In the genomic region with DNA sequence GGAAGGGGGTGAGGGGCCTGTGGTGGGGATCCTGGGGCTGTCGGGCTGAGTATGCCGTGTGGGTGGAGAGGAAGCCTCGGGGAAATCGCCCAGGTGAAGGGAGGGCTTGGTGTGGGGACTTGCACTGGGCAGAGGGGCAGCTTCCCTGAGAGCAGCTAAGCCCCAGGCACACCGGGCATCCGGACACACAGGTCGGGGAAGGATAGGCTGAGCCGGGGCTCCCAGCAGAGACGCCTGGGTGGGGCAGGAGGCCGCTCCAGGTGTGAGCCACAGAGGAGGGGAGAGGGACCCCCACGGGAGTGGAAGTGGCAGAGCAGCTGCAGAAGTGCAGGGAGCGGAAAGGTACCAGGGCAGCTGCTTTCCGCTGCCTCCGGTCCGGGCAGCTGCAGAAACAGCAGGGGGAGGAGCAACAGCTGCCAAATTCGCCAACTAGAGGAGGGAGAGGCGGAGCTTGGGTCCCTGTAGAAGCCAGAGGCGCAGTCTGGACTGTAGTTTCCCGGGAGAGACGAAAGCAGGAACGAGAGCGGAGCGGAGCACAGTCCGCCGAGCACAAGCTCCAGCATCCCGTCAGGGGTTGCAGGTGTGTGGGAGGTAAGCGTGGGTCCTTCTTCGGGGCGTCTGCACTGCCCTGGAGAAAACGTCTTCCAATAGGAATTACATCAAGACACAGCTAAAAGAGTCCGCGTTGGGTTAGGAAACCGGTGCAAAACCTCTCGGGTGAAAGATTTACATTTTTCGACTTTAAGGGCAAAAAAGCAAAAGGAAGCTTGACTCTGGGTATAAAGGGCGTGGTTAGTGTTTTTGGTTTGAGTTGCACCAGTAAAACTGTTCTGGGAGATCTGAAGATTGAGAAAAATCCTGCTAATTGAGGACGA, we compare ENCODE assay signal across 1 cellular context.
TF ChIP-seq lines count a peak whose summit lies in the region.

A gene with protein sequence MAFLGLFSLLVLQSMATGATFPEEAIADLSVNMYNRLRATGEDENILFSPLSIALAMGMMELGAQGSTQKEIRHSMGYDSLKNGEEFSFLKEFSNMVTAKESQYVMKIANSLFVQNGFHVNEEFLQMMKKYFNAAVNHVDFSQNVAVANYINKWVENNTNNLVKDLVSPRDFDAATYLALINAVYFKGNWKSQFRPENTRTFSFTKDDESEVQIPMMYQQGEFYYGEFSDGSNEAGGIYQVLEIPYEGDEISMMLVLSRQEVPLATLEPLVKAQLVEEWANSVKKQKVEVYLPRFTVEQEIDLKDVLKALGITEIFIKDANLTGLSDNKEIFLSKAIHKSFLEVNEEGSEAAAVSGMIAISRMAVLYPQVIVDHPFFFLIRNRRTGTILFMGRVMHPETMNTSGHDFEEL (plus strand): TSS at position 489 of the 875 bp plus-strand sequence. CDS start 53,408 bp downstream, outside the sequence.

TF ChIP-seq in HEK293, 187 proteins besides CTCF, POLR2A, EP300 and RAD21 (continued from another document and continues in another):
- TF ChIP-seq HIC1 (tag by site-specific recombination; IDR thresholded peaks at IDR 0.05), result peak; percentile 96
- peak; percentile 94 for TF ChIP-seq ZBTB17 (tag by site-specific recombination; IDR thresholded peaks at IDR 0.05)
- no peak for TF ChIP-seq ZNF837 (tag by site-specific recombination; IDR thresholded peaks at IDR 0.05)
- TF ChIP-seq ZXDB (tag by site-specific recombination; IDR thresholded peaks at IDR 0.05), result peak; percentile 22
- TF ChIP-seq MYNN (tag by site-specific recombination; IDR thresholded peaks at IDR 0.05; ENCODE audit: borderline replicate concordance), result peak; percentile 35; the same call in 1 of the 2 replicates
- TF ChIP-seq ZNF302 (tag by site-specific recombination; IDR thresholded peaks at IDR 0.05; ENCODE audit: low read depth), result no peak
- TF ChIP-seq PRDM2 (tag by site-specific recombination; IDR thresholded peaks at IDR 0.05; ENCODE audit: borderline replicate concordance), result no peak
- TF ChIP-seq ZNF664 (tag by site-specific recombination; IDR thresholded peaks at IDR 0.05), result no peak
- TF ChIP-seq PRDM6 (tag by site-specific recombination; IDR thresholded peaks at IDR 0.05), result 0 out of 2 replicates have a peak, but pooled peaks have one; percentile 6
- peak; percentile 54; the same call in 1 of the 2 replicates for TF ChIP-seq REST (tag by site-specific recombination; IDR thresholded peaks at IDR 0.05)
- peak; percentile 98 for TF ChIP-seq ZNF335 (tag by site-specific recombination; conservative IDR thresholded peaks at IDR 0.05)
- TF ChIP-seq ZNF660 (tag by site-specific recombination; IDR thresholded peaks at IDR 0.05), result peak; percentile 92
- TF ChIP-seq ZNF501 (tag by site-specific recombination; IDR thresholded peaks at IDR 0.05), result peak; percentile 76
- TF ChIP-seq SCRT2 (tag by site-specific recombination; IDR thresholded peaks at IDR 0.05), result peak; percentile 93
- peak; percentile 99 for TF ChIP-seq ZNF341 (tag by site-specific recombination; IDR thresholded peaks at IDR 0.05; ENCODE audit: low read depth)
- peak; percentile 99 for TF ChIP-seq GLIS2 (tag by site-specific recombination; IDR thresholded peaks at IDR 0.05)
- peak; percentile 95 for TF ChIP-seq ZNF600 (tag by site-specific recombination; IDR thresholded peaks at IDR 0.05)
- TF ChIP-seq SCRT1 (tag by site-specific recombination; IDR thresholded peaks at IDR 0.05; ENCODE audit: borderline replicate concordance), result peak; percentile 80
- 0 out of 2 replicates have a peak, but pooled peaks have one; percentile 31 for TF ChIP-seq ZFP37 (tag by site-specific recombination; IDR thresholded peaks at IDR 0.05)
- TF ChIP-seq, protein P1, sequence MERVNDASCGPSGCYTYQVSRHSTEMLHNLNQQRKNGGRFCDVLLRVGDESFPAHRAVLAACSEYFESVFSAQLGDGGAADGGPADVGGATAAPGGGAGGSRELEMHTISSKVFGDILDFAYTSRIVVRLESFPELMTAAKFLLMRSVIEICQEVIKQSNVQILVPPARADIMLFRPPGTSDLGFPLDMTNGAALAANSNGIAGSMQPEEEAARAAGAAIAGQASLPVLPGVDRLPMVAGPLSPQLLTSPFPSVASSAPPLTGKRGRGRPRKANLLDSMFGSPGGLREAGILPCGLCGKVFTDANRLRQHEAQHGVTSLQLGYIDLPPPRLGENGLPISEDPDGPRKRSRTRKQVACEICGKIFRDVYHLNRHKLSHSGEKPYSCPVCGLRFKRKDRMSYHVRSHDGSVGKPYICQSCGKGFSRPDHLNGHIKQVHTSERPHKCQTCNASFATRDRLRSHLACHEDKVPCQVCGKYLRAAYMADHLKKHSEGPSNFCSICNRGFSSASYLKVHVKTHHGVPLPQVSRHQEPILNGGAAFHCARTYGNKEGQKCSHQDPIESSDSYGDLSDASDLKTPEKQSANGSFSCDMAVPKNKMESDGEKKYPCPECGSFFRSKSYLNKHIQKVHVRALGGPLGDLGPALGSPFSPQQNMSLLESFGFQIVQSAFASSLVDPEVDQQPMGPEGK (tag by site-specific recombination; IDR thresholded peaks at IDR 0.05), result peak; percentile 90
- TF ChIP-seq, protein P2, sequence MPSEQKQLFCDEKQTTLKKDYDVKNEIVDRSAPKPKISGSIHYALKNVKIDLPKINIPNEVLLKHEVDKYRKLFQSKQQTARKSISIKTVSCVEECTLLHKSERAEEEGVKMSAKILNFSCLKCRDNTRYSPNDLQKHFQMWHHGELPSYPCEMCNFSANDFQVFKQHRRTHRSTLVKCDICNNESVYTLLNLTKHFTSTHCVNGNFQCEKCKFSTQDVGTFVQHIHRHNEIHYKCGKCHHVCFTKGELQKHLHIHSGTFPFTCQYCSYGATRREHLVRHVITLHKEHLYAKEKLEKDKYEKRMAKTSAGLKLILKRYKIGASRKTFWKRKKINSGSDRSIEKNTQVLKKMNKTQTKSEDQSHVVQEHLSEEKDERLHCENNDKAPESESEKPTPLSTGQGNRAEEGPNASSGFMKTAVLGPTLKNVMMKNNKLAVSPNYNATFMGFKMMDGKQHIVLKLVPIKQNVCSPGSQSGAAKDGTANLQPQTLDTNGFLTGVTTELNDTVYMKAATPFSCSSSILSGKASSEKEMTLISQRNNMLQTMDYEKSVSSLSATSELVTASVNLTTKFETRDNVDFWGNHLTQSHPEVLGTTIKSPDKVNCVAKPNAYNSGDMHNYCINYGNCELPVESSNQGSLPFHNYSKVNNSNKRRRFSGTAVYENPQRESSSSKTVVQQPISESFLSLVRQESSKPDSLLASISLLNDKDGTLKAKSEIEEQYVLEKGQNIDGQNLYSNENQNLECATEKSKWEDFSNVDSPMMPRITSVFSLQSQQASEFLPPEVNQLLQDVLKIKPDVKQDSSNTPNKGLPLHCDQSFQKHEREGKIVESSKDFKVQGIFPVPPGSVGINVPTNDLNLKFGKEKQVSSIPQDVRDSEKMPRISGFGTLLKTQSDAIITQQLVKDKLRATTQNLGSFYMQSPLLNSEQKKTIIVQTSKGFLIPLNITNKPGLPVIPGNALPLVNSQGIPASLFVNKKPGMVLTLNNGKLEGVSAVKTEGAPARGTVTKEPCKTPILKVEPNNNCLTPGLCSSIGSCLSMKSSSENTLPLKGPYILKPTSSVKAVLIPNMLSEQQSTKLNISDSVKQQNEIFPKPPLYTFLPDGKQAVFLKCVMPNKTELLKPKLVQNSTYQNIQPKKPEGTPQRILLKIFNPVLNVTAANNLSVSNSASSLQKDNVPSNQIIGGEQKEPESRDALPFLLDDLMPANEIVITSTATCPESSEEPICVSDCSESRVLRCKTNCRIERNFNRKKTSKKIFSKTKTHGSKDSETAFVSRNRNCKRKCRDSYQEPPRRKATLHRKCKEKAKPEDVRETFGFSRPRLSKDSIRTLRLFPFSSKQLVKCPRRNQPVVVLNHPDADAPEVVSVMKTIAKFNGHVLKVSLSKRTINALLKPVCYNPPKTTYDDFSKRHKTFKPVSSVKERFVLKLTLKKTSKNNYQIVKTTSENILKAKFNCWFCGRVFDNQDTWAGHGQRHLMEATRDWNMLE (tag by site-specific recombination; conservative IDR thresholded peaks at IDR 0.05; ENCODE audit: low read depth), result 0 out of 2 replicates have a peak, but pooled peaks have one; percentile 19
- peak; percentile 94 for TF ChIP-seq ZEB2 (tag by site-specific recombination; IDR thresholded peaks at IDR 0.05)
